ENCODE assay signal across 8 cellular contexts in the genomic region with DNA sequence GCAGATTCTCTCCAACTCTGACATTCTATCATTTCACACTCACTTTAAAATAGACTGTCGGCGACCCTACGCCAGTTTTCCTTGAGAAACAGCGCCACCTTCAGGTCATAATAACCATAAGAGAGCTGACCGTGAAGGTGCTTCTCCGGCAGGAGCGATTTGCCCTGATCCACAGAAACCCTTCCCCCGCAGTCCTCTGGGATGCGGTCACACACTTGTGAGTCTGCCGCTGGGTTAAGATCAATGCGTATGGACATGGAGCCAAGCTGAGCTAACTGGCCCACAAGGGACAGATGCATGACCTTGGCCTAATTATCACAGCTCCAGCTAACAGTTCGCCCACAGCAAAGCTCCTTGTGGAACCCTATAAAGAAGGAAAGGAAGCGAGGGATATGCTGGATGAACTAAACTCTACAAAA. TPM values are rescaled to one million over a fixed set of nuclear protein-coding genes. Genes with fewer than 3 reads are reported as not detected.
DNase-seq lines count a peak whose midpoint lies in the region; ATAC-seq and TF ChIP-seq lines count a peak whose summit lies in the region.

No MANE protein-coding gene starts in this region.

- no peaks in the 10 kb centered on the region for H3K36me3 Mint-ChIP-seq in T-helper 17 cell (ENCODE audit: low read depth)
- H3K36me3 Mint-ChIP-seq in brain = no peaks in the 10 kb centered on the region

- no peaks in the 10 kb centered on the region for H3F3A ChIP-seq in smooth muscle cell (ENCODE audit: low read depth)

- H3K4me1 Mint-ChIP-seq in T-helper 17 cell = peaks cover 13% of the 10 kb centered on the region
- H3K4me1 Mint-ChIP-seq in brain = peaks cover 40% of the 10 kb centered on the region

- H3K4me2 ChIP-seq in smooth muscle cell = peak overlapping the region; percentile 61

- H3K9me3 Mint-ChIP-seq in brain = no peaks in the 10 kb centered on the region

- H3K27ac Mint-ChIP-seq in T-helper 17 cell = no peak overlapping the region
- H3K27ac Mint-ChIP-seq in brain = peak overlapping the region in 3 of 5 experiments; percentile 13 to 45 (median 41)

- no peaks in the 10 kb centered on the region for H4K20me1 ChIP-seq in smooth muscle cell (ENCODE audit: low read depth)

- H3K4me3 Mint-ChIP-seq in T-helper 17 cell = no peak overlapping the region
- H3K4me3 Mint-ChIP-seq in brain = peak overlapping the region in 2 of 5 experiments; percentile 45 to 47

- WGBS in smooth muscle cell (ENCODE audit: low lambda C conversion rate) = 13% methylated on average over 13 of the region's 13 CpGs

- peak; percentile 43 for ATAC-seq in T-helper 17 cell

- H2AFZ ChIP-seq in smooth muscle cell (ENCODE audit: low read depth) = peak overlapping the region; percentile 74

- DNase-seq in NCI-H1436 (lab: John Stamatoyannopoulos, UW) (peak; percentile 58), NCI-H1436 treated with DMSO at 0.1 percent for 48 hours (lab: John Stamatoyannopoulos, UW) (no peak), NCI-H1417 (lab: John Stamatoyannopoulos, UW) (peak; percentile 62 to 90 (median 83)), T-helper 17 cell (peak; percentile 21 to 43 (median 30)), smooth muscle cell (lab: John Stamatoyannopoulos, UW; ENCODE audit: unreplicated experiment) (peak; percentile 11), GOT3 (lab: John Stamatoyannopoulos, UW) (no peak)

- peak overlapping the region; percentile 38; the same call in 1 of the 2 replicates for H3K4me3 ChIP-seq in iPS-20b (ENCODE audit: low read length)
- H3K4me3 ChIP-seq in smooth muscle cell = no peak overlapping the region

- H3K27ac ChIP-seq in iPS-20b (ENCODE audit: low read length) (no peak overlapping the region), smooth muscle cell (ENCODE audit: low read depth) (no peak overlapping the region)

- H3K9me3 ChIP-seq in T-helper 17 cell (ENCODE audit: control insufficient read depth, low read length, poor library complexity, severe bottlenecking) (no peaks in the 10 kb centered on the region), iPS-20b (ENCODE audit: insufficient read depth, low read depth, low read length) (no peaks in the 10 kb centered on the region), smooth muscle cell (replicated peaks; ENCODE audit: low read depth) (no peaks in the 10 kb centered on the region)

- H3K79me2 ChIP-seq in smooth muscle cell (ENCODE audit: low read depth) = no peaks in the 10 kb centered on the region

- H3K4me1 ChIP-seq in iPS-20b (ENCODE audit: insufficient read depth, low read length) = 0 out of 2 replicates have a peak, but pooled peaks cover 5% of the 10 kb centered on the region
- no peaks in the 10 kb centered on the region for H3K4me1 ChIP-seq in smooth muscle cell (ENCODE audit: low read depth)

- TF ChIP-seq CTCF in brain (conservative IDR thresholded peaks at IDR 0.05) (peak; percentile 82 to 93), smooth muscle cell (IDR thresholded peaks at IDR 0.05; ENCODE audit: borderline replicate concordance, insufficient read depth, poor library complexity, severe bottlenecking) (peak; percentile 70)

- H3K27me3 ChIP-seq in iPS-20b (ENCODE audit: insufficient read depth, low read length) (peaks cover 10% of the 10 kb centered on the region; the same call in 1 of the 2 replicates), smooth muscle cell (ENCODE audit: low read depth) (no peaks in the 10 kb centered on the region)

- H3K9ac ChIP-seq in iPS-20b (ENCODE audit: low read depth, low read length) = no peak overlapping the region
- no peak overlapping the region for H3K9ac ChIP-seq in smooth muscle cell (ENCODE audit: low read depth)

- H3K27me3 Mint-ChIP-seq in T-helper 17 cell = no peaks in the 10 kb centered on the region
- peaks cover 11% of the 10 kb centered on the region for H3K27me3 Mint-ChIP-seq in brain

- H3K36me3 ChIP-seq in iPS-20b (ENCODE audit: insufficient read depth, low read depth, low read length) (no peaks in the 10 kb centered on the region), smooth muscle cell (ENCODE audit: low read depth) (no peaks in the 10 kb centered on the region)

RNA-seq across cellular contexts. Expression of gene IFNAR2, which starts 32.8 kb away (rescaled TPM):
- total RNA-seq in T-helper 17 cell = 10 to 100 TPM; 40.5 to 48.1 TPM
- polyA plus RNA-seq in brain (ENCODE audit: insufficient read depth, low read depth, low replicate concordance) = 8.8 TPM
- total RNA-seq in smooth muscle cell = 26.8 and 33.2 TPM in 2 replicates
- polyA plus RNA-seq in smooth muscle cell = 29.3 and 30.7 TPM in 2 replicates

Comparison
In these comparisons a context has a peak if more than half of its experiments do, and no peak if none do; other contexts are left out.
1. DNase-seq: peak in NCI-H1436 (single experiment), NCI-H1417 (3 of 3), T-helper 17 cell (3 of 3) and smooth muscle cell (single experiment); none in NCI-H1436 treated with DMSO at 0.1 percent for 48 hours (single experiment) and GOT3 (single experiment).